Comparison of ENCODE assay signal across 1 cellular context in the genomic region with DNA sequence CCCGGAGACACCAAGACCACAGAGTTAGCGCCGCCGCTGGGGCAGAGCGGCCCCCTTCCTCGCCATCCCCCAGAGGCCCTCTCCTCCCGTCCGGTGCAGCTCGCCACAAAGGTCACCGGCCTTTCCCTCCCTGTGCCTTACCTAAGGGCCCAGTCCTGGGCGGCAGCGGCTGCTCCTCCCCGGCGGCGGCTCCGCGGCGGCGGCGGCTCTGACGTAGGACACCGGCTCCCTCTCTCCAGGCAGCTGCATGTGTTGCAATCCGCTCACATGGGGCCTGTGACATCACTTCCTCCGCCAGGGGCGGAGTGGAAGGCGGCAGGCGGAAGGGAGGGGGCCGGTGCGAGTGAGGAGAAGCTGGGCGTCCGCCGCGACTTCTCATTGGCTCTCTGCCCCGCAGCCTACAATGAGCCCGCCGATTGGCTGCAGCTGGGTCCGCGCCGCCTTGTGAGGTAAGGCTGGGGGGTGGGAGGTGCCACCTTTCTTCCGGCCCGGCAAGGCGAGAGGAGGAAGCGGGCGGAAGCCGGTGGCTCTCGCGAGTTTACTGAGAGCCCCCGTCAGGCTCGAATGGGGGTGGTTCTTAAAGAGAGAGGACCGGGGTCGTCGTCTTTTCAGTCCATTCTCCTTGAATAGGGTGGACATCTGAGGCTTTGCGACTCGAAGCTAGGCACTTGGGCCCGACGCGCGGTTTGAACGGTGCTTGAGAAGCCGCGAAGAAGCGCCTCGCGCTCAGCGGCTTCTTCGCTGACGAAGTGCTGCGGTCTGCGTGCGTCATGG.
TF ChIP-seq lines count a peak whose summit lies in the region.

Gene ETF1, minus strand, starts transcription at position 281 of the 774 bp plus-strand sequence. CDS start 318 bp downstream, outside the sequence.

TF ChIP-seq in HepG2, 621 proteins besides CTCF, POLR2A, EP300 and RAD21 (continued from another document and continues in another):
- TF ChIP-seq ZXDC (CRISPR knock-in tag; IDR thresholded peaks at IDR 0.05) (no peak), RFX5 (IDR thresholded peaks at IDR 0.05; ENCODE audit: low read depth, low read length) (no peak), HOXA9 (CRISPR knock-in tag; IDR thresholded peaks at IDR 0.05; ENCODE audit: borderline replicate concordance) (no peak; the same call in 1 of the 2 replicates), YY1 (IDR thresholded peaks at IDR 0.05; ENCODE audit: insufficient read depth, insufficient replicate concordance, low read depth, low read length) (peak; percentile 16), ZNF335 (CRISPR knock-in tag; IDR thresholded peaks at IDR 0.05) (peak; percentile 91; the same call in 1 of the 2 replicates), ZNF614 (CRISPR knock-in tag; IDR thresholded peaks at IDR 0.05; ENCODE audit: borderline replicate concordance) (no peak), FOXC1 (CRISPR knock-in tag; IDR thresholded peaks at IDR 0.05; ENCODE audit: borderline replicate concordance) (peak; percentile 46; the same call in 1 of the 2 replicates), MTA1 (CRISPR knock-in tag; IDR thresholded peaks at IDR 0.05; ENCODE audit: borderline replicate concordance) (no peak), RAD51 (IDR thresholded peaks at IDR 0.05; ENCODE audit: borderline replicate concordance) (no peak; the same call in 1 of the 2 replicates), ZBTB21 (CRISPR knock-in tag; IDR thresholded peaks at IDR 0.05) (peak; percentile 98), TOE1 (CRISPR knock-in tag; IDR thresholded peaks at IDR 0.05) (no peak), TAF15 (IDR thresholded peaks at IDR 0.05; ENCODE audit: low read depth, low read length, poor library complexity, severe bottlenecking) (no peak), CHD4 (IDR thresholded peaks at IDR 0.05; ENCODE audit: borderline replicate concordance, low read length) (no peak), RARA (CRISPR knock-in tag; IDR thresholded peaks at IDR 0.05) (0 out of 2 replicates have a peak, but pooled peaks have one; percentile 13), KDM2A (CRISPR knock-in tag; IDR thresholded peaks at IDR 0.05; ENCODE audit: borderline replicate concordance, low read depth) (peak; percentile 81; the same call in 1 of the 2 replicates), MYNN (CRISPR knock-in tag; IDR thresholded peaks at IDR 0.05; ENCODE audit: low read depth) (no peak; the same call in 1 of the 2 replicates), ZNF143 (CRISPR knock-in tag; IDR thresholded peaks at IDR 0.05) (peak; percentile 50), TRIM22 (IDR thresholded peaks at IDR 0.05) (no peak), STAT5B (CRISPR knock-in tag; IDR thresholded peaks at IDR 0.05) (no peak), CCAR2 (optimal IDR thresholded peaks at IDR 0.05; ENCODE audit: low read depth, low read length) (no peak), REST (IDR thresholded peaks at IDR 0.05; ENCODE audit: borderline replicate concordance in 1 of 2, low read depth in 1 of 2, low read length in 2 of 2) (no peak), PRMT3 (CRISPR knock-in tag; IDR thresholded peaks at IDR 0.05; ENCODE audit: borderline replicate concordance, low read depth) (no peak; the same call in 1 of the 2 replicates), HNF1A (IDR thresholded peaks at IDR 0.05; ENCODE audit: low read depth) (no peak; the same call in 1 of the 2 replicates), HNF1A (CRISPR knock-in tag; IDR thresholded peaks at IDR 0.05; ENCODE audit: borderline replicate concordance) (no peak; the same call in 1 of the 2 replicates), KMT2A (CRISPR knock-in tag; IDR thresholded peaks at IDR 0.05) (peak; percentile 92), FIP1L1 (IDR thresholded peaks at IDR 0.05; ENCODE audit: borderline replicate concordance, insufficient read depth, low read depth, low read length) (0 out of 2 replicates have a peak, but pooled peaks have one; percentile 41), ZSCAN25 (CRISPR knock-in tag; IDR thresholded peaks at IDR 0.05) (no peak), LRRFIP1 (CRISPR knock-in tag; conservative IDR thresholded peaks at IDR 0.05) (no peak), TERF1 (CRISPR knock-in tag; IDR thresholded peaks at IDR 0.05) (no peak)
- TF ChIP-seq, protein P1, sequence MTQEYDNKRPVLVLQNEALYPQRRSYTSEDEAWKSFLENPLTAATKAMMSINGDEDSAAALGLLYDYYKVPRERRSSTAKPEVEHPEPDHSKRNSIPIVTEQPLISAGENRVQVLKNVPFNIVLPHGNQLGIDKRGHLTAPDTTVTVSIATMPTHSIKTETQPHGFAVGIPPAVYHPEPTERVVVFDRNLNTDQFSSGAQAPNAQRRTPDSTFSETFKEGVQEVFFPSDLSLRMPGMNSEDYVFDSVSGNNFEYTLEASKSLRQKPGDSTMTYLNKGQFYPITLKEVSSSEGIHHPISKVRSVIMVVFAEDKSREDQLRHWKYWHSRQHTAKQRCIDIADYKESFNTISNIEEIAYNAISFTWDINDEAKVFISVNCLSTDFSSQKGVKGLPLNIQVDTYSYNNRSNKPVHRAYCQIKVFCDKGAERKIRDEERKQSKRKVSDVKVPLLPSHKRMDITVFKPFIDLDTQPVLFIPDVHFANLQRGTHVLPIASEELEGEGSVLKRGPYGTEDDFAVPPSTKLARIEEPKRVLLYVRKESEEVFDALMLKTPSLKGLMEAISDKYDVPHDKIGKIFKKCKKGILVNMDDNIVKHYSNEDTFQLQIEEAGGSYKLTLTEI (CRISPR knock-in tag; conservative IDR thresholded peaks at IDR 0.05): no peak
- TF ChIP-seq, protein P2, sequence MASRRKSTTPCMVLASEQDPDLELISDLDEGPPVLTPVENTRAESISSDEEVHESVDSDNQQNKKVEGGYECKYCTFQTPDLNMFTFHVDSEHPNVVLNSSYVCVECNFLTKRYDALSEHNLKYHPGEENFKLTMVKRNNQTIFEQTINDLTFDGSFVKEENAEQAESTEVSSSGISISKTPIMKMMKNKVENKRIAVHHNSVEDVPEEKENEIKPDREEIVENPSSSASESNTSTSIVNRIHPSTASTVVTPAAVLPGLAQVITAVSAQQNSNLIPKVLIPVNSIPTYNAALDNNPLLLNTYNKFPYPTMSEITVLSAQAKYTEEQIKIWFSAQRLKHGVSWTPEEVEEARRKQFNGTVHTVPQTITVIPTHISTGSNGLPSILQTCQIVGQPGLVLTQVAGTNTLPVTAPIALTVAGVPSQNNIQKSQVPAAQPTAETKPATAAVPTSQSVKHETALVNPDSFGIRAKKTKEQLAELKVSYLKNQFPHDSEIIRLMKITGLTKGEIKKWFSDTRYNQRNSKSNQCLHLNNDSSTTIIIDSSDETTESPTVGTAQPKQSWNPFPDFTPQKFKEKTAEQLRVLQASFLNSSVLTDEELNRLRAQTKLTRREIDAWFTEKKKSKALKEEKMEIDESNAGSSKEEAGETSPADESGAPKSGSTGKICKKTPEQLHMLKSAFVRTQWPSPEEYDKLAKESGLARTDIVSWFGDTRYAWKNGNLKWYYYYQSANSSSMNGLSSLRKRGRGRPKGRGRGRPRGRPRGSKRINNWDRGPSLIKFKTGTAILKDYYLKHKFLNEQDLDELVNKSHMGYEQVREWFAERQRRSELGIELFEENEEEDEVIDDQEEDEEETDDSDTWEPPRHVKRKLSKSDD (CRISPR knock-in tag; IDR thresholded peaks at IDR 0.05; ENCODE audit: low read depth): peak; percentile 94
